In the genomic region with DNA sequence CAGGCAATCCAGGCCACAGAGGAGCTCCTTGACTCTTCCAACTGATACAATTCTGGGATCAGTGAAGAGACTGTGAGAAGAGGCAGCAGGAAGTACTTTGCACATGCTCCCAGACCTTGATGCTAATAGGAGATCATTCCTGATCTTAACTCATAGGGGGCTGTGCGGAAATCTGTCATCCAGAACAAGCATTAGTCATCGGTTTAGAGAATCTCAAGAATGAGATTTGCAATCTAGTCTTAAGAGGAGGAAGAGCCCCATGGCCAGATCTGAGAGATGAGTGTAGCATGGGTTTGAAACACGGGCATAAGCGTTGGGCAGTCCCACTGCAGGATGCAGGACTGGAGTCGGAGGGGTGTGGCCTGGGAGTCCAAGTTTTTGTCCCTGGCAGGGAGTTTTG, we compare ENCODE assay signal across 1 cellular context.
TF ChIP-seq lines count a peak whose summit lies in the region.

No MANE protein-coding gene starts in this region.

TF ChIP-seq in IMR-90, 13 proteins besides CTCF, POLR2A, EP300 and RAD21 (continued from another document):
- no peak for TF ChIP-seq RCOR1 (IDR thresholded peaks at IDR 0.05; ENCODE audit: insufficient replicate concordance, low read length)
- TF ChIP-seq RFX5 (IDR thresholded peaks at IDR 0.05; ENCODE audit: low read depth, low read length) = no peak
